ENCODE assay signal across 1 cellular context in genomic region chr18:8711736-8712135, GRCh38.
TF ChIP-seq lines count a peak whose summit lies in the region.

No MANE protein-coding gene starts in this region.

TF ChIP-seq in SK-N-SH, 30 proteins besides CTCF, POLR2A, EP300 and RAD21 (continued from another document):
- TF ChIP-seq, protein P1, sequence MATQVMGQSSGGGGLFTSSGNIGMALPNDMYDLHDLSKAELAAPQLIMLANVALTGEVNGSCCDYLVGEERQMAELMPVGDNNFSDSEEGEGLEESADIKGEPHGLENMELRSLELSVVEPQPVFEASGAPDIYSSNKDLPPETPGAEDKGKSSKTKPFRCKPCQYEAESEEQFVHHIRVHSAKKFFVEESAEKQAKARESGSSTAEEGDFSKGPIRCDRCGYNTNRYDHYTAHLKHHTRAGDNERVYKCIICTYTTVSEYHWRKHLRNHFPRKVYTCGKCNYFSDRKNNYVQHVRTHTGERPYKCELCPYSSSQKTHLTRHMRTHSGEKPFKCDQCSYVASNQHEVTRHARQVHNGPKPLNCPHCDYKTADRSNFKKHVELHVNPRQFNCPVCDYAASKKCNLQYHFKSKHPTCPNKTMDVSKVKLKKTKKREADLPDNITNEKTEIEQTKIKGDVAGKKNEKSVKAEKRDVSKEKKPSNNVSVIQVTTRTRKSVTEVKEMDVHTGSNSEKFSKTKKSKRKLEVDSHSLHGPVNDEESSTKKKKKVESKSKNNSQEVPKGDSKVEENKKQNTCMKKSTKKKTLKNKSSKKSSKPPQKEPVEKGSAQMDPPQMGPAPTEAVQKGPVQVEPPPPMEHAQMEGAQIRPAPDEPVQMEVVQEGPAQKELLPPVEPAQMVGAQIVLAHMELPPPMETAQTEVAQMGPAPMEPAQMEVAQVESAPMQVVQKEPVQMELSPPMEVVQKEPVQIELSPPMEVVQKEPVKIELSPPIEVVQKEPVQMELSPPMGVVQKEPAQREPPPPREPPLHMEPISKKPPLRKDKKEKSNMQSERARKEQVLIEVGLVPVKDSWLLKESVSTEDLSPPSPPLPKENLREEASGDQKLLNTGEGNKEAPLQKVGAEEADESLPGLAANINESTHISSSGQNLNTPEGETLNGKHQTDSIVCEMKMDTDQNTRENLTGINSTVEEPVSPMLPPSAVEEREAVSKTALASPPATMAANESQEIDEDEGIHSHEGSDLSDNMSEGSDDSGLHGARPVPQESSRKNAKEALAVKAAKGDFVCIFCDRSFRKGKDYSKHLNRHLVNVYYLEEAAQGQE (IDR thresholded peaks at IDR 0.05; ENCODE audit: low read depth, low read length) = no peak
- TF ChIP-seq USF2 (IDR thresholded peaks at IDR 0.05; ENCODE audit: borderline replicate concordance, low read depth, low read length) (no peak), EZH2phosphoT487 (IDR thresholded peaks at IDR 0.05; ENCODE audit: borderline replicate concordance, low read depth) (no peak), CHD2 (IDR thresholded peaks at IDR 0.05; ENCODE audit: low read length, partially characterized antibody) (no peak), MXI1 (IDR thresholded peaks at IDR 0.05; ENCODE audit: low read depth, low read length) (no peak), MAX (IDR thresholded peaks at IDR 0.05; ENCODE audit: low read depth) (no peak), PBX3 (IDR thresholded peaks at IDR 0.05) (no peak), TCF12 (IDR thresholded peaks at IDR 0.05) (no peak)
TF ChIP-seq in SK-N-SH: peak in this region for 0.
